Comparison of ENCODE assay signal across 1 cellular context in the genomic region with DNA sequence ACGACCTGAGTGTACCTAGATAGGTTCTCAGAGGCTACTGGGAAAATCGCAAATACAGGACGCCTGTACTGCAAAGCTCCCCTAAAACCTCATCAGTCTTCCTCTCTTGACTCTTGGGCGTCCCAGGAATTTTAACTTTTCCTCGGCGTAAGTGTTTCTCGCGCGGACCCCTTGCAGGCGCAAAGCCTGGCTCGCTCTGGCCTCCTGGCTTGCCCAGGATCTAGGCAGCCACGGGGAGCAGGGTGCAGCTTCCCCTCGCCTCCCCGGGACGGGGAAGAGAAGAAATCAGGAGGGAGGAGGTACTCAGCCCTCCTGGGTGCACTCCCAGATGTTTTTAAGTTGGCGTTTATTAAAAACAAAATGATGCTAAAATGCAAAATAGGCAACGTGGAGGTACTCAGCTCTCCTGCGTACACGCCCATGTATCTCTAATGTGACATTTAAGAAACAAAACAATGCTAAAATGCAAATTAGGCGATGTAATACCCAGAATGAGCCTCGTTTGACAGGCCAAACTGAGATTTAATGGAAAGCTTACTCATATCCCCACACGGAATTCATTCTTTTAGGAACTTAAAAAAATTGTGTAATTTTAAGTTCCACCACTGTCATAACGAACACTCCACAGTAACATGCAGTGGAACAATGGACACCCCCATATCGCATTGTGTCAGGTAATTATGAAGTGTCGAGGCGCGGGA.
TF ChIP-seq lines count a peak whose summit lies in the region.

No MANE protein-coding gene starts in this region.

TF ChIP-seq in GM23338, 12 proteins besides CTCF, POLR2A, EP300 and RAD21 (continued from another document):
- TF ChIP-seq ZNF462 (CRISPR knock-in tag; IDR thresholded peaks at IDR 0.05) (no peak), CREB1 (CRISPR knock-in tag; IDR thresholded peaks at IDR 0.05; ENCODE audit: low read depth) (no peak), EZH2phosphoT487 (IDR thresholded peaks at IDR 0.05; ENCODE audit: unreplicated experiment) (no peak), ZNF114 (CRISPR knock-in tag; IDR thresholded peaks at IDR 0.05) (no peak)
